ENCODE assay signal across 30 cellular contexts in genomic region chr2:8885449-8886196, GRCh38. TPM values are rescaled to one million over a fixed set of nuclear protein-coding genes. Genes with fewer than 3 reads are reported as not detected.
DNase-seq lines count a peak whose midpoint lies in the region; ATAC-seq and TF ChIP-seq lines count a peak whose summit lies in the region.
"Had no signal": no experiment of that assay in that cellular context is flagged by ENCODE, and none has a peak within 500 bp of the region (broad histone marks: within the 10 kb centered on the region; RNA-seq: fewer than 3 reads in every experiment).

No MANE protein-coding gene starts in this region.

- TF ChIP-seq CTCF in hepatocyte (IDR thresholded peaks at IDR 0.05; ENCODE audit: poor library complexity) (no peak), body of pancreas (IDR thresholded peaks at IDR 0.05) (no peak), type B pancreatic cell (conservative IDR thresholded peaks at IDR 0.05) (no peak)

- H3K36me3 ChIP-seq in SJCRH30 (no peaks in the 10 kb centered on the region), hepatocyte (replicated peaks; ENCODE audit: insufficient read depth, low read depth) (no peaks in the 10 kb centered on the region), body of pancreas (replicated peaks in 1 of 2; ENCODE audit: insufficient read depth in 1 of 2, low read depth in 2 of 2) (no peaks in the 10 kb centered on the region)
- H3K36me3 ChIP-seq: cardiac muscle cell had no signal

- no peak overlapping the region for H3K4me3 Mint-ChIP-seq in type B pancreatic cell
- H3K4me3 Mint-ChIP-seq: activated CD4-positive, alpha-beta memory T cell treated with anti-CD3 and anti-CD28 coated beads, Interleukin-2, amount 10 ng/mL, durations not matched to agents 7 days and 5 days; activated naive CD4-positive, alpha-beta T cell treated with anti-CD3 and anti-CD28 coated beads, Interleukin-2, amount 50 U/mL, for 24 hours; effector memory CD8-positive, alpha-beta T cell; naive thymus-derived CD4-positive, alpha-beta T cell; T-helper 1 cell treated with Interleukin-12 subunit alpha and Interleukin-12 subunit beta and Interleukin-4 antibody, amounts not matched to agents 30 μg/mL and 1 μg/mL, for 36 hours had no signal

- no peaks in the 10 kb centered on the region for H3K27me3 Mint-ChIP-seq in type B pancreatic cell
- H3K27me3 Mint-ChIP-seq: activated CD4-positive, alpha-beta memory T cell treated with anti-CD3 and anti-CD28 coated beads, Interleukin-2, amount 10 ng/mL, durations not matched to agents 7 days and 5 days; activated naive CD4-positive, alpha-beta T cell treated with anti-CD3 and anti-CD28 coated beads, Interleukin-2, amount 50 U/mL, for 24 hours had no signal

- no peak for DNase-seq in Right ventricle myocardium superior
- no peak for DNase-seq in right cardiac atrium
- peak; percentile 33 to 70 for DNase-seq in SJCRH30
- no peak for DNase-seq in hepatocyte (ENCODE audit: low spot score)
- no peak for DNase-seq in activated naive CD4-positive, alpha-beta T cell treated with anti-CD3 and anti-CD28 coated beads, Interleukin-2, amount 50 U/mL, for 72 hours (ENCODE audit: low spot score in 2 of 2)
- DNase-seq in body of pancreas = no peak
- no peak for DNase-seq in type B pancreatic cell (ENCODE audit: extremely low spot score, unreplicated experiment)
- DNase-seq: activated CD4-positive, alpha-beta memory T cell treated with anti-CD3 and anti-CD28 coated beads, Interleukin-2, amount 10 ng/mL, durations not matched to agents 7 days and 5 days; cortex of kidney; effector memory CD8-positive, alpha-beta T cell; hippocampal formation; left cardiac atrium; mesenchymal stem cell; naive thymus-derived CD4-positive, alpha-beta T cell; NCI-H1694; NCI-H510A; nucleus accumbens; RPMI8226; tibial artery had no signal

- H3K36me3 Mint-ChIP-seq in activated naive CD4-positive, alpha-beta T cell treated with anti-CD3 and anti-CD28 coated beads, Interleukin-2, amount 50 U/mL, for 72 hours = no peaks in the 10 kb centered on the region
- H3K36me3 Mint-ChIP-seq in type B pancreatic cell = peaks cover 18% of the 10 kb centered on the region
- H3K36me3 Mint-ChIP-seq: activated naive CD4-positive, alpha-beta T cell treated with anti-CD3 and anti-CD28 coated beads, Interleukin-2, amount 50 U/mL, for 24 hours had no signal

- H3K4me3 ChIP-seq in right cardiac atrium (ENCODE audit: low read length) = no peak overlapping the region
- no peak overlapping the region for H3K4me3 ChIP-seq in SJCRH30
- no peak overlapping the region for H3K4me3 ChIP-seq in hepatocyte
- H3K4me3 ChIP-seq in body of pancreas = no peak overlapping the region
- H3K4me3 ChIP-seq: cardiac muscle cell, esophagus muscularis mucosa, SK-N-MC, tibial artery had no signal

- H3K9me3 ChIP-seq in right cardiac atrium (ENCODE audit: control insufficient read depth, low read length) (no peaks in the 10 kb centered on the region), SJCRH30 (replicated peaks) (no peaks in the 10 kb centered on the region), hepatocyte (ENCODE audit: low read depth) (no peaks in the 10 kb centered on the region), body of pancreas (no peaks in the 10 kb centered on the region)
- H3K9me3 ChIP-seq: esophagus muscularis mucosa, tibial artery had no signal

- H4K20me1 ChIP-seq in hepatocyte (ENCODE audit: insufficient read depth, poor library complexity, severe bottlenecking) = no peaks in the 10 kb centered on the region

- H3K4me2 ChIP-seq in hepatocyte = peak overlapping the region; percentile 17

- no peaks in the 10 kb centered on the region for H3K9me3 Mint-ChIP-seq in activated naive CD4-positive, alpha-beta T cell treated with anti-CD3 and anti-CD28 coated beads, Interleukin-2, amount 50 U/mL, for 72 hours
- no peaks in the 10 kb centered on the region for H3K9me3 Mint-ChIP-seq in type B pancreatic cell
- H3K9me3 Mint-ChIP-seq: activated CD4-positive, alpha-beta memory T cell treated with anti-CD3 and anti-CD28 coated beads, Interleukin-2, amount 10 ng/mL, durations not matched to agents 7 days and 5 days; activated naive CD4-positive, alpha-beta T cell treated with anti-CD3 and anti-CD28 coated beads, Interleukin-2, amount 50 U/mL, for 24 hours; activated T-helper 2 cell treated with anti-CD3 and anti-CD28 coated beads, Interferon-gamma antibody, Interleukin-2, Interleukin-4, amounts not matched to agents 10 μg/mL and 5 μg/mL and 100 μg/mL, durations not matched to agents 14 hours and 24 hours and 36 hours; T-helper 1 cell treated with Interleukin-12 subunit alpha and Interleukin-12 subunit beta and Interleukin-4 antibody, amounts not matched to agents 30 μg/mL and 1 μg/mL, for 36 hours had no signal

- H3K27ac ChIP-seq in right cardiac atrium (ENCODE audit: low read length) (no peak overlapping the region), SJCRH30 (peak overlapping the region; percentile 36), hepatocyte (peak overlapping the region; percentile 87), body of pancreas (no peak overlapping the region)
- H3K27ac ChIP-seq: cardiac muscle cell, esophagus muscularis mucosa, foreskin keratinocyte, HL-60, SK-N-MC, tibial artery had no signal

- H3K27me3 ChIP-seq in right cardiac atrium (ENCODE audit: control insufficient read depth, insufficient read depth) (no peaks in the 10 kb centered on the region), SJCRH30 (no peaks in the 10 kb centered on the region), hepatocyte (no peaks in the 10 kb centered on the region), body of pancreas (no peaks in the 10 kb centered on the region)
- H3K27me3 ChIP-seq: cardiac muscle cell, esophagus muscularis mucosa, foreskin keratinocyte, tibial artery had no signal

- no peaks in the 10 kb centered on the region for H3K79me2 ChIP-seq in hepatocyte

- no peaks in the 10 kb centered on the region for H3K9me2 ChIP-seq in hepatocyte (replicated peaks; ENCODE audit: insufficient read depth)

- no peak overlapping the region for H2AFZ ChIP-seq in hepatocyte

- no peaks in the 10 kb centered on the region for H3K4me1 ChIP-seq in right cardiac atrium (ENCODE audit: control insufficient read depth, insufficient read depth, low read length)
- peaks cover 16% of the 10 kb centered on the region for H3K4me1 ChIP-seq in SJCRH30
- peaks cover 4% of the 10 kb centered on the region for H3K4me1 ChIP-seq in hepatocyte (ENCODE audit: insufficient read depth)
- no peaks in the 10 kb centered on the region for H3K4me1 ChIP-seq in body of pancreas
- H3K4me1 ChIP-seq: esophagus muscularis mucosa, foreskin keratinocyte, tibial artery had no signal

- no peak overlapping the region for H3K27ac Mint-ChIP-seq in activated naive CD4-positive, alpha-beta T cell treated with anti-CD3 and anti-CD28 coated beads, Interleukin-2, amount 50 U/mL, for 72 hours
- no peak overlapping the region for H3K27ac Mint-ChIP-seq in type B pancreatic cell
- H3K27ac Mint-ChIP-seq: activated CD4-positive, alpha-beta memory T cell treated with anti-CD3 and anti-CD28 coated beads, Interleukin-2, amount 10 ng/mL, durations not matched to agents 7 days and 5 days; activated naive CD4-positive, alpha-beta T cell treated with anti-CD3 and anti-CD28 coated beads, Interleukin-2, amount 50 U/mL, for 24 hours; activated T-helper 2 cell treated with anti-CD3 and anti-CD28 coated beads, Interferon-gamma antibody, Interleukin-2, Interleukin-4, amounts not matched to agents 10 μg/mL and 5 μg/mL and 100 μg/mL, durations not matched to agents 14 hours and 24 hours and 36 hours; effector memory CD8-positive, alpha-beta T cell; naive thymus-derived CD4-positive, alpha-beta T cell; T-helper 1 cell treated with Interleukin-12 subunit alpha and Interleukin-12 subunit beta and Interleukin-4 antibody, amounts not matched to agents 30 μg/mL and 1 μg/mL, for 36 hours had no signal

- no peak for TF ChIP-seq POLR2A in GM18505 (IDR thresholded peaks at IDR 0.05; ENCODE audit: borderline replicate concordance, extremely low read depth, insufficient read depth, insufficient read length)
- TF ChIP-seq POLR2A in body of pancreas (IDR thresholded peaks at IDR 0.05) = no peak

- ATAC-seq in Right ventricle myocardium superior (ENCODE audit: poor library complexity) = peak; percentile 95
- no peak for ATAC-seq in right cardiac atrium
- ATAC-seq in activated naive CD4-positive, alpha-beta T cell treated with anti-CD3 and anti-CD28 coated beads, Interleukin-2, amount 50 U/mL, for 72 hours = no peak
- ATAC-seq in GM18505 (IDR thresholded peaks at IDR 0.05; ENCODE audit: unreplicated experiment) = no peak
- no peak for ATAC-seq in body of pancreas
- ATAC-seq: activated CD4-positive, CD25-positive, alpha-beta regulatory T cell treated with anti-CD3 and anti-CD28 coated beads, Interleukin-2, amount 50 U/mL, for 24 hours; effector memory CD8-positive, alpha-beta T cell; foreskin keratinocyte; HCT116; naive thymus-derived CD4-positive, alpha-beta T cell had no signal

- 90% methylated on average over 7 of the region's 7 CpGs for WGBS in right cardiac atrium
- WGBS in hepatocyte (ENCODE audit: low lambda C conversion rate, missing lambda C conversion rate) = 95% methylated on average over 7 of the region's 7 CpGs
- WGBS in body of pancreas, 2 donors = 89% methylated on average over 7 of the region's 7 CpGs

- intact Hi-C loops in Right ventricle myocardium superior (cut with DNase I) = no loop called here
- intact Hi-C loops in right cardiac atrium (cut with DNase I) = no loop called here
- intact Hi-C loops in body of pancreas (cut with DNase I) = no loop called here

- peaks cover 5% of the 10 kb centered on the region for H3K4me1 Mint-ChIP-seq in type B pancreatic cell (ENCODE audit: unreplicated experiment)
- H3K4me1 Mint-ChIP-seq: activated naive CD4-positive, alpha-beta T cell treated with anti-CD3 and anti-CD28 coated beads, Interleukin-2, amount 50 U/mL, for 24 hours had no signal

RNA-seq across cellular contexts. Expression of gene KIDINS220, which starts 48.2 kb away (rescaled TPM):
- total RNA-seq in Right ventricle myocardium superior = 48.4 TPM
- 10 to 100 TPM; 34.5 to 39.6 (median 37.6) TPM for total RNA-seq in right cardiac atrium
- polyA plus RNA-seq in right cardiac atrium = 17.3 TPM
- total RNA-seq in SJCRH30 (2014; rRNA removed; shearing (Covaris generic)) = 43.6 and 53.4 TPM in 2 replicates
- 74.5 and 77.5 TPM in 2 replicates for total RNA-seq in hepatocyte
- 23.5 and 24.2 TPM in 2 replicates for polyA plus RNA-seq in hepatocyte
- total RNA-seq in activated naive CD4-positive, alpha-beta T cell treated with anti-CD3 and anti-CD28 coated beads, Interleukin-2, amount 50 U/mL, for 72 hours = 10 to 100 TPM; 25.6 to 25.8 TPM
- 10 to 100 TPM; 43.6 to 45.2 TPM for total RNA-seq in body of pancreas
- 63.2 and 73.1 TPM in 2 replicates for total RNA-seq in type B pancreatic cell (ENCODE audit: low replicate concordance)

Comparison
In these comparisons a context has a peak if more than half of its experiments do, and no peak if none do; other contexts are left out.
1. DNase-seq: peak in SJCRH30 (2 of 2); none in Right ventricle myocardium superior (single experiment), right cardiac atrium (0 of 3), hepatocyte (single experiment), activated naive CD4-positive, alpha-beta T cell treated with anti-CD3 and anti-CD28 coated beads, Interleukin-2, amount 50 U/mL, for 72 hours (0 of 2), body of pancreas (0 of 4) and type B pancreatic cell (single experiment).
2. H3K27ac ChIP-seq: peak in SJCRH30 (single experiment) and hepatocyte (single experiment); none in right cardiac atrium (single experiment) and body of pancreas (0 of 4).